Comparison of ENCODE assay signal across 14 cellular contexts in the genomic region with DNA sequence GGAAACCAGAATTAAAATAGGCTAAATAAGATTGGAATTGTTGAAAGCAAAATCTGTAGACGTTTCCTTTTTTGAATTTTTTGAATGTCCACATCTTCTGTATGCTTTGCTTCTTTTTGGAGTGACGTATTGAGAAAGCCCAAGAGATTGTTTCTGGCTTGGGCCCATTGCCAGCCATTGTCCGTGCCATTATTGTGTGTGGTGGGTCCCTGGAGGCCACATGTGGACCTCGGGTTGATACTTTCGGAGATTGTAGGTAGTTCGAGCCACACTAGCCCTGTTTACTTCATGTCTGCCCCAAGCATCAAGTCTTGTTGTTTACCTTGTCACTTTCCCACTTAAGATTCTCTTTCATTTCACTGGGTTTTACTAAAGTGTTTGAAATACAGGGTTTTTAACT.
DNase-seq lines count a peak whose midpoint lies in the region; ATAC-seq and TF ChIP-seq lines count a peak whose summit lies in the region.
"Had no signal": no experiment of that assay in that cellular context is flagged by ENCODE, and none has a peak within 500 bp of the region (broad histone marks: within the 10 kb centered on the region; RNA-seq: fewer than 3 reads in every experiment).

No MANE protein-coding gene starts in this region.

- H3K4me2 ChIP-seq in H9 (ENCODE audit: insufficient read depth, insufficient read length, low read length), result no peak overlapping the region

- H3K9me3 Mint-ChIP-seq in activated CD8-positive, alpha-beta T cell treated with anti-CD3 and anti-CD28 coated beads, Interleukin-2, amount 10 ng/mL, durations not matched to agents 7 days and 5 days (ENCODE audit: insufficient read depth), result no peaks in the 10 kb centered on the region
- no peaks in the 10 kb centered on the region for H3K9me3 Mint-ChIP-seq in activated CD8-positive, alpha-beta T cell treated with anti-CD3 and anti-CD28 coated beads for 36 hours
- no peaks in the 10 kb centered on the region for H3K9me3 Mint-ChIP-seq in H9

- H3K27ac ChIP-seq in RWPE1 (peak overlapping the region; percentile 48), gastrocnemius medialis (peak overlapping the region; percentile 56 to 79 (median 68)), H9 (ENCODE audit: insufficient read length, low read depth, low read length) (no peak overlapping the region)
- H3K27ac ChIP-seq: ovary had no signal

- H2BK12ac ChIP-seq in H9 (ENCODE audit: insufficient read length, low read depth, low read length), result no peak overlapping the region

- in situ Hi-C loops in gastrocnemius medialis (cut with MboI; ENCODE audit: low sequenced_read_pairs in 4 of 4), result loop anchor here in 2 of 4 donors (25.0 kb wide), 2 partner anchors 299 to 324 kb away; no protein-coding TSS in a partner anchor

- H3K4me1 Mint-ChIP-seq in activated CD8-positive, alpha-beta T cell treated with anti-CD3 and anti-CD28 coated beads, Interleukin-2, amount 10 ng/mL, durations not matched to agents 7 days and 5 days (ENCODE audit: low read depth), result peaks cover 34% of the 10 kb centered on the region
- peaks cover 14% of the 10 kb centered on the region for H3K4me1 Mint-ChIP-seq in activated CD8-positive, alpha-beta T cell treated with anti-CD3 and anti-CD28 coated beads for 36 hours (ENCODE audit: low read depth)
- peaks cover 8 to 9% of the 10 kb centered on the region in 2 experiments for H3K4me1 Mint-ChIP-seq in H9

- H3K18ac ChIP-seq in H9 (ENCODE audit: insufficient read length, low read depth, low read length), result no peak overlapping the region

- H2BK5ac ChIP-seq in H9 (ENCODE audit: insufficient read length, low read length), result no peak overlapping the region

- no peak for TF ChIP-seq CTCF in activated CD8-positive, alpha-beta T cell treated with anti-CD3 and anti-CD28 coated beads for 36 hours (IDR thresholded peaks at IDR 0.05)
- TF ChIP-seq CTCF in RWPE1 (conservative IDR thresholded peaks at IDR 0.05; ENCODE audit: low read depth) (no peak), gastrocnemius medialis (IDR thresholded peaks at IDR 0.05 in 4 of 5, conservative IDR thresholded peaks at IDR 0.05 in 1 of 5) (no peak), H9 (conservative IDR thresholded peaks at IDR 0.05) (no peak)

- no peak overlapping the region for H3K4ac ChIP-seq in H9 (ENCODE audit: low read depth, low read length)

- H2BK120ac ChIP-seq in H9 (ENCODE audit: low read depth, low read length, poor library complexity, severe bottlenecking), result no peak overlapping the region

- no peaks in the 10 kb centered on the region for H3K9me3 ChIP-seq in gastrocnemius medialis
- no peaks in the 10 kb centered on the region for H3K9me3 ChIP-seq in H9 (ENCODE audit: control insufficient read depth, low read depth, low read length)
- H3K9me3 ChIP-seq: ovary had no signal

- no peak for DNase-seq in activated CD8-positive, alpha-beta T cell treated with anti-CD3 and anti-CD28 coated beads, Interleukin-2, amount 10 ng/mL, durations not matched to agents 7 days and 5 days
- DNase-seq in activated CD8-positive, alpha-beta T cell treated with anti-CD3 and anti-CD28 coated beads for 36 hours, result no peak
- DNase-seq in RWPE1 (ENCODE audit: low spot score) (no peak), dermis blood vessel endothelial cell (peak; percentile 65), gastrocnemius medialis (no peak), foreskin melanocyte (no peak), H9 (no peak)
- DNase-seq in stimulated activated CD4-positive, alpha-beta T cell treated with anti-CD3 and anti-CD28 coated beads, Interleukin-4, amount 100 ng/mL, for 4 hours, result no peak
- DNase-seq: activated CD4-positive, CD25-positive, alpha-beta regulatory T cell; GOT3; hippocampal formation; left colon; OCI-M1; ovary had no signal

- no peaks in the 10 kb centered on the region for H3K27me3 ChIP-seq in gastrocnemius medialis
- H3K27me3 ChIP-seq in H9 (ENCODE audit: insufficient read depth, low read length), result no peaks in the 10 kb centered on the region
- H3K27me3 ChIP-seq: ovary had no signal

- TF ChIP-seq POLR2A in gastrocnemius medialis (IDR thresholded peaks at IDR 0.05), result no peak

- peaks cover 28 to 31% of the 10 kb centered on the region in 2 donors for H3K4me1 ChIP-seq in gastrocnemius medialis
- no peaks in the 10 kb centered on the region for H3K4me1 ChIP-seq in H9 (ENCODE audit: insufficient read depth, low read length)

- H3K27me3 Mint-ChIP-seq in activated CD8-positive, alpha-beta T cell treated with anti-CD3 and anti-CD28 coated beads, Interleukin-2, amount 10 ng/mL, durations not matched to agents 7 days and 5 days (ENCODE audit: low read depth), result no peaks in the 10 kb centered on the region
- H3K27me3 Mint-ChIP-seq in activated CD8-positive, alpha-beta T cell treated with anti-CD3 and anti-CD28 coated beads for 36 hours, result no peaks in the 10 kb centered on the region
- H3K27me3 Mint-ChIP-seq in H9 (ENCODE audit: low read depth), result no peaks in the 10 kb centered on the region

- H4K5ac ChIP-seq in H9 (ENCODE audit: insufficient read length, low read depth, low read length), result no peak overlapping the region

- H2AFZ ChIP-seq in H9 (ENCODE audit: low read length), result no peak overlapping the region

- H3K14ac ChIP-seq in H9 (ENCODE audit: insufficient read depth, low read length), result no peak overlapping the region

- H3K36me3 Mint-ChIP-seq in activated CD8-positive, alpha-beta T cell treated with anti-CD3 and anti-CD28 coated beads, Interleukin-2, amount 10 ng/mL, durations not matched to agents 7 days and 5 days (ENCODE audit: low read depth), result no peaks in the 10 kb centered on the region
- no peaks in the 10 kb centered on the region for H3K36me3 Mint-ChIP-seq in activated CD8-positive, alpha-beta T cell treated with anti-CD3 and anti-CD28 coated beads for 36 hours (ENCODE audit: low read depth)
- H3K36me3 Mint-ChIP-seq in H9 (ENCODE audit: insufficient read depth in 1 of 3, low read depth in 3 of 3), result no peaks in the 10 kb centered on the region

- no peak overlapping the region for H4K91ac ChIP-seq in H9 (ENCODE audit: insufficient read length, low read depth, low read length)

- H3K79me1 ChIP-seq in H9 (ENCODE audit: insufficient read depth, low read depth, low read length, poor library complexity, severe bottlenecking), result no peaks in the 10 kb centered on the region

- no peak overlapping the region for H3T11ph ChIP-seq in H9 (ENCODE audit: low read length)

- CTCF ChIA-PET in activated CD8-positive, alpha-beta T cell treated with anti-CD3 and anti-CD28 coated beads, Interleukin-2, amount 10 ng/mL, durations not matched to agents 7 days and 5 days (lab: Charles Lee), result interaction anchor here (0.6 to 2.6 kb wide), 8 partner anchors 8 to 357 kb away, joined by 3 to 14 read pairs (median 4); no protein-coding TSS in a partner anchor
- CTCF ChIA-PET in activated CD8-positive, alpha-beta T cell treated with anti-CD3 and anti-CD28 coated beads for 36 hours (lab: Charles Lee), result interaction anchor here (1.2 to 2.1 kb wide), 2 partner anchors 17 to 258 kb away, joined by 3 to 4 read pairs; no protein-coding TSS in a partner anchor
- CTCF ChIA-PET in RWPE1 (lab: Yijun Ruan, JAX), result interaction anchor here (0.6 to 1.0 kb wide), 2 partner anchors 165 to 171 kb away, joined by 3 to 5 read pairs; no protein-coding TSS in a partner anchor

- H3K36me3 ChIP-seq in gastrocnemius medialis, result no peaks in the 10 kb centered on the region
- H3K36me3 ChIP-seq: ovary had no signal

- H3K9ac ChIP-seq in H9 (ENCODE audit: extremely low read depth, insufficient read length, low read length), result no peak overlapping the region

- no peak overlapping the region for H3K4me3 ChIP-seq in gastrocnemius medialis
- H3K4me3 ChIP-seq: ovary had no signal

- no CpG with 5 or more reads among the region's 6 CpGs for WGBS in H9 (ENCODE audit: extremely low coverage, insufficient read length, low lambda C conversion rate)

- no peaks in the 10 kb centered on the region for H3K23me2 ChIP-seq in H9 (ENCODE audit: insufficient read length, low read depth, low read length, poor library complexity, severe bottlenecking)

- H3K4me3 Mint-ChIP-seq in activated CD8-positive, alpha-beta T cell treated with anti-CD3 and anti-CD28 coated beads, Interleukin-2, amount 10 ng/mL, durations not matched to agents 7 days and 5 days, result no peak overlapping the region
- H3K4me3 Mint-ChIP-seq in activated CD8-positive, alpha-beta T cell treated with anti-CD3 and anti-CD28 coated beads for 36 hours, result no peak overlapping the region
- H3K4me3 Mint-ChIP-seq in H9, result no peak overlapping the region

- H4K8ac ChIP-seq in H9 (replicated peaks; ENCODE audit: insufficient read length, low read depth, low read length), result no peak overlapping the region

- no peaks in the 10 kb centered on the region for H4K20me1 ChIP-seq in H9 (ENCODE audit: control insufficient read depth, insufficient read depth, insufficient read length)

- intact Hi-C loops in activated CD8-positive, alpha-beta T cell treated with anti-CD3 and anti-CD28 coated beads for 36 hours (cut with micrococcal nuclease), result no loop called here
- intact Hi-C loops in gastrocnemius medialis (cut with DNase I; ENCODE audit: low total_unique reads), result loop anchor here (5.0 to 10.0 kb wide), 2 partner anchors 314 to 441 kb away; no protein-coding TSS in a partner anchor

- no peak overlapping the region for H2BK20ac ChIP-seq in H9 (ENCODE audit: low read depth, low read length, poor library complexity, severe bottlenecking)

- no peaks in the 10 kb centered on the region for H3K79me2 ChIP-seq in H9 (ENCODE audit: insufficient read depth, low read length)

- POLR2A ChIA-PET in activated CD8-positive, alpha-beta T cell treated with anti-CD3 and anti-CD28 coated beads, Interleukin-2, amount 10 ng/mL, durations not matched to agents 7 days and 5 days (lab: Charles Lee), result no interaction called here
- POLR2A ChIA-PET in activated CD8-positive, alpha-beta T cell treated with anti-CD3 and anti-CD28 coated beads for 36 hours (lab: Charles Lee), result no interaction called here
- POLR2A ChIA-PET in RWPE1 (lab: Yijun Ruan, JAX; ENCODE audit: low non-redundant PET), result no interaction called here

- H2AK5ac ChIP-seq in H9 (ENCODE audit: insufficient read length, low read length), result no peak overlapping the region

- no peak overlapping the region for H2BK15ac ChIP-seq in H9 (ENCODE audit: low read depth, low read length)

- peak overlapping the region; percentile 50 for H3K27ac Mint-ChIP-seq in activated CD8-positive, alpha-beta T cell treated with anti-CD3 and anti-CD28 coated beads, Interleukin-2, amount 10 ng/mL, durations not matched to agents 7 days and 5 days
- no peak overlapping the region for H3K27ac Mint-ChIP-seq in activated CD8-positive, alpha-beta T cell treated with anti-CD3 and anti-CD28 coated beads for 36 hours
- no peak overlapping the region for H3K27ac Mint-ChIP-seq in H9

- H3K23ac ChIP-seq in H9 (ENCODE audit: insufficient read length, low read depth, low read length), result no peak overlapping the region

- H3K56ac ChIP-seq in H9 (ENCODE audit: insufficient read length, low read depth, low read length), result no peak overlapping the region

- ATAC-seq in activated CD8-positive, alpha-beta T cell treated with anti-CD3 and anti-CD28 coated beads, Interleukin-2, amount 10 ng/mL, durations not matched to agents 7 days and 5 days, result no peak
- ATAC-seq in activated CD8-positive, alpha-beta T cell treated with anti-CD3 and anti-CD28 coated beads for 36 hours, result no peak
- ATAC-seq in gastrocnemius medialis, result no peak
- ATAC-seq: left colon had no signal
